1 cellular context compared by ENCODE assay signal in the genomic region with DNA sequence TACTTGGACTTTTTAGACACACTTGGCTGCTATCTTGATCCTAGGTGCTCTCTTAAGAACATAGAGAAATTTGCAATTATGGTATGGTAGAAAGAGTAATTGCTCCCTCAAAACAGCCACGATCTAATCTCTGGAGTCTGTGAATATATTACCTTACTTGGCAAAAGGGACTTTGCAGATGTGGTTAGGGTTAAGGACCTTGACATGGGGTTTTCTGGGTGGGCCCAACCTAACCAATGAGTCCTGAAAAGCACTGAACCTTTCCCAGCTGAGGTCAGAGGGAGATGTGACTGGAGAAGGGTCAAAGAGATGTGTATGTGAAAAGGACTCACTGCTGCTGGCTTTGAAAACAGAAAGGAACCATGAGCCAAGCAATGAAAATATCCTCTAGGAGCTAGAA.
TF ChIP-seq lines count a peak whose summit lies in the region.

No MANE protein-coding gene starts in this region.

TF ChIP-seq in GM12878, 131 proteins besides CTCF, POLR2A, EP300 and RAD21 (continued from another document):
- TF ChIP-seq, protein P1, sequence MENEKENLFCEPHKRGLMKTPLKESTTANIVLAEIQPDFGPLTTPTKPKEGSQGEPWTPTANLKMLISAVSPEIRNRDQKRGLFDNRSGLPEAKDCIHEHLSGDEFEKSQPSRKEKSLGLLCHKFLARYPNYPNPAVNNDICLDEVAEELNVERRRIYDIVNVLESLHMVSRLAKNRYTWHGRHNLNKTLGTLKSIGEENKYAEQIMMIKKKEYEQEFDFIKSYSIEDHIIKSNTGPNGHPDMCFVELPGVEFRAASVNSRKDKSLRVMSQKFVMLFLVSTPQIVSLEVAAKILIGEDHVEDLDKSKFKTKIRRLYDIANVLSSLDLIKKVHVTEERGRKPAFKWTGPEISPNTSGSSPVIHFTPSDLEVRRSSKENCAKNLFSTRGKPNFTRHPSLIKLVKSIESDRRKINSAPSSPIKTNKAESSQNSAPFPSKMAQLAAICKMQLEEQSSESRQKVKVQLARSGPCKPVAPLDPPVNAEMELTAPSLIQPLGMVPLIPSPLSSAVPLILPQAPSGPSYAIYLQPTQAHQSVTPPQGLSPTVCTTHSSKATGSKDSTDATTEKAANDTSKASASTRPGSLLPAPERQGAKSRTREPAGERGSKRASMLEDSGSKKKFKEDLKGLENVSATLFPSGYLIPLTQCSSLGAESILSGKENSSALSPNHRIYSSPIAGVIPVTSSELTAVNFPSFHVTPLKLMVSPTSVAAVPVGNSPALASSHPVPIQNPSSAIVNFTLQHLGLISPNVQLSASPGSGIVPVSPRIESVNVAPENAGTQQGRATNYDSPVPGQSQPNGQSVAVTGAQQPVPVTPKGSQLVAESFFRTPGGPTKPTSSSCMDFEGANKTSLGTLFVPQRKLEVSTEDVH (IDR thresholded peaks at IDR 0.05; ENCODE audit: low read depth, partially characterized antibody), result no peak
- TF ChIP-seq, protein P2, sequence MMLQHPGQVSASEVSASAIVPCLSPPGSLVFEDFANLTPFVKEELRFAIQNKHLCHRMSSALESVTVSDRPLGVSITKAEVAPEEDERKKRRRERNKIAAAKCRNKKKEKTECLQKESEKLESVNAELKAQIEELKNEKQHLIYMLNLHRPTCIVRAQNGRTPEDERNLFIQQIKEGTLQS (IDR thresholded peaks at IDR 0.05; ENCODE audit: borderline replicate concordance, extremely low read depth, low read depth, low read length), result no peak
- peak; percentile 72 for TF ChIP-seq NR2F1 (conservative IDR thresholded peaks at IDR 0.05)
- no peak for TF ChIP-seq MTA2 (IDR thresholded peaks at IDR 0.05; ENCODE audit: low read depth)
- TF ChIP-seq PAX8 (IDR thresholded peaks at IDR 0.05), result no peak
- TF ChIP-seq, protein P3, sequence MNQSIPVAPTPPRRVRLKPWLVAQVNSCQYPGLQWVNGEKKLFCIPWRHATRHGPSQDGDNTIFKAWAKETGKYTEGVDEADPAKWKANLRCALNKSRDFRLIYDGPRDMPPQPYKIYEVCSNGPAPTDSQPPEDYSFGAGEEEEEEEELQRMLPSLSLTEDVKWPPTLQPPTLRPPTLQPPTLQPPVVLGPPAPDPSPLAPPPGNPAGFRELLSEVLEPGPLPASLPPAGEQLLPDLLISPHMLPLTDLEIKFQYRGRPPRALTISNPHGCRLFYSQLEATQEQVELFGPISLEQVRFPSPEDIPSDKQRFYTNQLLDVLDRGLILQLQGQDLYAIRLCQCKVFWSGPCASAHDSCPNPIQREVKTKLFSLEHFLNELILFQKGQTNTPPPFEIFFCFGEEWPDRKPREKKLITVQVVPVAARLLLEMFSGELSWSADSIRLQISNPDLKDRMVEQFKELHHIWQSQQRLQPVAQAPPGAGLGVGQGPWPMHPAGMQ (IDR thresholded peaks at IDR 0.05; ENCODE audit: borderline replicate concordance), result no peak
- TF ChIP-seq BCL11A (IDR thresholded peaks at IDR 0.05; ENCODE audit: low read depth, low read length), result no peak
- no peak for TF ChIP-seq ZNF217 (IDR thresholded peaks at IDR 0.05)
- TF ChIP-seq, protein P4, sequence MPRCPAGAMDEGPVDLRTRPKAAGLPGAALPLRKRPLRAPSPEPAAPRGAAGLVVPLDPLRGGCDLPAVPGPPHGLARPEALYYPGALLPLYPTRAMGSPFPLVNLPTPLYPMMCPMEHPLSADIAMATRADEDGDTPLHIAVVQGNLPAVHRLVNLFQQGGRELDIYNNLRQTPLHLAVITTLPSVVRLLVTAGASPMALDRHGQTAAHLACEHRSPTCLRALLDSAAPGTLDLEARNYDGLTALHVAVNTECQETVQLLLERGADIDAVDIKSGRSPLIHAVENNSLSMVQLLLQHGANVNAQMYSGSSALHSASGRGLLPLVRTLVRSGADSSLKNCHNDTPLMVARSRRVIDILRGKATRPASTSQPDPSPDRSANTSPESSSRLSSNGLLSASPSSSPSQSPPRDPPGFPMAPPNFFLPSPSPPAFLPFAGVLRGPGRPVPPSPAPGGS (IDR thresholded peaks at IDR 0.05; ENCODE audit: borderline replicate concordance, insufficient read depth, low read depth, low read length, poor library complexity, severe bottlenecking), result no peak
